In the genomic region with DNA sequence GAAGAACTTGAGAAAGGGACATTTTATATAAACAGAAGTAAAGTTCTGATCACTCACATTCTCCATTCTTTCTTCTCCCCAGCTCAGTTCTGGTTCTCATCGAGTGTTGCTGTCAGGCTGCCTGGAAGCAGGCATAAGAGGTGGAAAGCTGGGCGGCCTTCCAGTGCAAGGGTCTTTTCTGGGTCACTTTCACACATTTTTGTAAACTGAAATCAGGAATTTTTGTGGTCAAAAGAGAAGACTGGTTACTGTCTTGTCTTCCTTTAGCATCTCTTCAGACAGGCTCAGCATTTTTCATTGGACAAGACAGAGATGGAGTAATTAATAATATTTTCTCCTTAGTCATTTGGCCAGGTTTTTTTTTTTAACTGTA, we compare ENCODE assay signal across 10 cellular contexts.
DNase-seq lines count a peak whose midpoint lies in the region; ATAC-seq, FAIRE-seq and TF ChIP-seq lines count a peak whose summit lies in the region.
"Had no signal": no experiment of that assay in that cellular context is flagged by ENCODE, and none has a peak within 500 bp of the region (broad histone marks: within the 10 kb centered on the region; RNA-seq: fewer than 3 reads in every experiment).

No MANE protein-coding gene starts in this region.

- TF ChIP-seq POLR2A in lower leg skin (IDR thresholded peaks at IDR 0.05): no peak

- POLR2A ChIA-PET in HEK293 (lab: Yijun Ruan, JAX): no interaction called here

- H3K27ac ChIP-seq in HEK293 (ENCODE audit: extremely low read depth, low read depth, low read length): no peak overlapping the region
- H3K27ac ChIP-seq: vagina had no signal

- intact Hi-C loops in lower leg skin (cut with DNase I; ENCODE audit: low total_unique reads): loop anchor here (10.0 kb wide), 1 partner anchor 370 kb away; no protein-coding TSS in a partner anchor
- intact Hi-C loops in posterior vena cava (cut with DNase I): loop anchor here in 1 of 2 donors (5.0 kb wide), 1 partner anchor 368 kb away; no protein-coding TSS in a partner anchor

- H3K36me3 ChIP-seq in HEK293 (ENCODE audit: control insufficient read depth in 2 of 2, insufficient read depth in 1 of 2, low read length in 2 of 2): no peaks in the 10 kb centered on the region
- H3K36me3 ChIP-seq: vagina had no signal

- WGBS in lower leg skin, 2 donors: 34 to 47% methylated on average over 2 of the region's 2 CpGs

- DNase-seq in HTR-8/SVneo (ENCODE audit: insufficient read length, low spot score) (peak; percentile 43), mucosa of gallbladder (ENCODE audit: low spot score) (peak; percentile 55), NCI-H1092 (lab: John Stamatoyannopoulos, UW) (no peak), lower leg skin (ENCODE audit: low spot score in 2 of 2) (no peak), OCI-M2 (lab: John Stamatoyannopoulos, UW; ENCODE audit: unreplicated experiment) (no peak), posterior vena cava (ENCODE audit: low spot score) (no peak)

- H3K4me1 ChIP-seq in HEK293 (ENCODE audit: control insufficient read depth, insufficient read depth, low read length): peaks cover 2% of the 10 kb centered on the region; the same call in 1 of the 2 replicates
- H3K4me1 ChIP-seq: vagina had no signal

- peak; percentile 19 for ATAC-seq in GM18861 (IDR thresholded peaks at IDR 0.05; ENCODE audit: unreplicated experiment)

- no peaks in the 10 kb centered on the region for H3K9me3 ChIP-seq in HEK293 (ENCODE audit: control insufficient read depth, insufficient read depth, low read depth, low read length)
- H3K9me3 ChIP-seq: vagina had no signal

- CTCF ChIA-PET in HEK293 (lab: Yijun Ruan, JAX): interaction anchor here (1.1 kb wide), 1 partner anchor 372 kb away, joined by 3 read pairs; no protein-coding TSS in a partner anchor

- no peak for TF ChIP-seq CTCF in HEK293 (tag by site-specific recombination; IDR thresholded peaks at IDR 0.05)
- TF ChIP-seq CTCF in lower leg skin (IDR thresholded peaks at IDR 0.05): no peak

- no peak overlapping the region for H3K4me3 ChIP-seq in HEK293 (ENCODE audit: low read depth, low read length)
- no peak overlapping the region for H3K4me3 ChIP-seq in lower leg skin (ENCODE audit: low read depth, poor library complexity, severe bottlenecking)
- H3K4me3 ChIP-seq: vagina had no signal

- no peak for FAIRE-seq in HTR-8/SVneo (lab: Jason Lieb, UNC)
- FAIRE-seq: TTC549 had no signal

TF ChIP-seq in HEK293, 187 proteins besides CTCF, POLR2A, EP300 and RAD21:
- TF ChIP-seq ZNF624 (tag by site-specific recombination; IDR thresholded peaks at IDR 0.05): no peak
- TF ChIP-seq ZNF664 (tag by site-specific recombination; IDR thresholded peaks at IDR 0.05): no peak
- TF ChIP-seq, protein P1, sequence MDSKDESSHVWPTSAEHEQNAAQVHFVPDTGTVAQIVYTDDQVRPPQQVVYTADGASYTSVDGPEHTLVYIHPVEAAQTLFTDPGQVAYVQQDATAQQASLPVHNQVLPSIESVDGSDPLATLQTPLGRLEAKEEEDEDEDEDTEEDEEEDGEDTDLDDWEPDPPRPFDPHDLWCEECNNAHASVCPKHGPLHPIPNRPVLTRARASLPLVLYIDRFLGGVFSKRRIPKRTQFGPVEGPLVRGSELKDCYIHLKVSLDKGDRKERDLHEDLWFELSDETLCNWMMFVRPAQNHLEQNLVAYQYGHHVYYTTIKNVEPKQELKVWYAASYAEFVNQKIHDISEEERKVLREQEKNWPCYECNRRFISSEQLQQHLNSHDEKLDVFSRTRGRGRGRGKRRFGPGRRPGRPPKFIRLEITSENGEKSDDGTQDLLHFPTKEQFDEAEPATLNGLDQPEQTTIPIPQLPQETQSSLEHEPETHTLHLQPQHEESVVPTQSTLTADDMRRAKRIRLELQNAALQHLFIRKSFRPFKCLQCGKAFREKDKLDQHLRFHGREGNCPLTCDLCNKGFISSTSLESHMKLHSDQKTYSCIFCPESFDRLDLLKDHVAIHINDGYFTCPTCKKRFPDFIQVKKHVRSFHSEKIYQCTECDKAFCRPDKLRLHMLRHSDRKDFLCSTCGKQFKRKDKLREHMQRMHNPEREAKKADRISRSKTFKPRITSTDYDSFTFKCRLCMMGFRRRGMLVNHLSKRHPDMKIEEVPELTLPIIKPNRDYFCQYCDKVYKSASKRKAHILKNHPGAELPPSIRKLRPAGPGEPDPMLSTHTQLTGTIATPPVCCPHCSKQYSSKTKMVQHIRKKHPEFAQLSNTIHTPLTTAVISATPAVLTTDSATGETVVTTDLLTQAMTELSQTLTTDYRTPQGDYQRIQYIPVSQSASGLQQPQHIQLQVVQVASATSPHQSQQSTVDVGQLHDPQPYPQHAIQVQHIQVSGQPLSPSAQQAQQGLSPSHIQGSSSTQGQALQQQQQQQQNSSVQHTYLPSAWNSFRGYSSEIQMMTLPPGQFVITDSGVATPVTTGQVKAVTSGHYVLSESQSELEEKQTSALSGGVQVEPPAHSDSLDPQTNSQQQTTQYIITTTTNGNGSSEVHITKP (tag by site-specific recombination; IDR thresholded peaks at IDR 0.05): no peak
- no peak for TF ChIP-seq ZNF658 (tag by site-specific recombination; IDR thresholded peaks at IDR 0.05)
- TF ChIP-seq ZNF2 (tag by site-specific recombination; IDR thresholded peaks at IDR 0.05): no peak
- TF ChIP-seq ZBTB17 (tag by site-specific recombination; IDR thresholded peaks at IDR 0.05): peak; percentile 32
- 0 out of 2 replicates have a peak, but pooled peaks have one; percentile 17 for TF ChIP-seq ZEB2 (tag by site-specific recombination; IDR thresholded peaks at IDR 0.05)
- TF ChIP-seq ZNF138 (tag by site-specific recombination; IDR thresholded peaks at IDR 0.05; ENCODE audit: borderline replicate concordance): no peak
- TF ChIP-seq ZNF777 (tag by site-specific recombination; IDR thresholded peaks at IDR 0.05; ENCODE audit: borderline replicate concordance): no peak
- TF ChIP-seq ZNF629 (tag by site-specific recombination; IDR thresholded peaks at IDR 0.05): no peak
- TF ChIP-seq ZNF792 (tag by site-specific recombination; IDR thresholded peaks at IDR 0.05): no peak
- TF ChIP-seq ZNF558 (tag by site-specific recombination; IDR thresholded peaks at IDR 0.05): 0 out of 2 replicates have a peak, but pooled peaks have one; percentile 4
- TF ChIP-seq ZNF610 (tag by site-specific recombination; IDR thresholded peaks at IDR 0.05; ENCODE audit: borderline replicate concordance): no peak
- TF ChIP-seq ZNF223 (tag by site-specific recombination; IDR thresholded peaks at IDR 0.05): no peak
- TF ChIP-seq, protein P2, sequence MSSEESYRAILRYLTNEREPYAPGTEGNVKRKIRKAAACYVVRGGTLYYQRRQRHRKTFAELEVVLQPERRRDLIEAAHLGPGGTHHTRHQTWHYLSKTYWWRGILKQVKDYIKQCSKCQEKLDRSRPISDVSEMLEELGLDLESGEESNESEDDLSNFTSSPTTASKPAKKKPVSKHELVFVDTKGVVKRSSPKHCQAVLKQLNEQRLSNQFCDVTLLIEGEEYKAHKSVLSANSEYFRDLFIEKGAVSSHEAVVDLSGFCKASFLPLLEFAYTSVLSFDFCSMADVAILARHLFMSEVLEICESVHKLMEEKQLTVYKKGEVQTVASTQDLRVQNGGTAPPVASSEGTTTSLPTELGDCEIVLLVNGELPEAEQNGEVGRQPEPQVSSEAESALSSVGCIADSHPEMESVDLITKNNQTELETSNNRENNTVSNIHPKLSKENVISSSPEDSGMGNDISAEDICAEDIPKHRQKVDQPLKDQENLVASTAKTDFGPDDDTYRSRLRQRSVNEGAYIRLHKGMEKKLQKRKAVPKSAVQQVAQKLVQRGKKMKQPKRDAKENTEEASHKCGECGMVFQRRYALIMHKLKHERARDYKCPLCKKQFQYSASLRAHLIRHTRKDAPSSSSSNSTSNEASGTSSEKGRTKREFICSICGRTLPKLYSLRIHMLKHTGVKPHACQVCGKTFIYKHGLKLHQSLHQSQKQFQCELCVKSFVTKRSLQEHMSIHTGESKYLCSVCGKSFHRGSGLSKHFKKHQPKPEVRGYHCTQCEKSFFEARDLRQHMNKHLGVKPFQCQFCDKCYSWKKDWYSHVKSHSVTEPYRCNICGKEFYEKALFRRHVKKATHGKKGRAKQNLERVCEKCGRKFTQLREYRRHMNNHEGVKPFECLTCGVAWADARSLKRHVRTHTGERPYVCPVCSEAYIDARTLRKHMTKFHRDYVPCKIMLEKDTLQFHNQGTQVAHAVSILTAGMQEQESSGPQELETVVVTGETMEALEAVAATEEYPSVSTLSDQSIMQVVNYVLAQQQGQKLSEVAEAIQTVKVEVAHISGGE (tag by site-specific recombination; conservative IDR thresholded peaks at IDR 0.05; ENCODE audit: low read depth): no peak
- no peak for TF ChIP-seq ZNF157 (tag by site-specific recombination; IDR thresholded peaks at IDR 0.05)
- TF ChIP-seq, protein P3, sequence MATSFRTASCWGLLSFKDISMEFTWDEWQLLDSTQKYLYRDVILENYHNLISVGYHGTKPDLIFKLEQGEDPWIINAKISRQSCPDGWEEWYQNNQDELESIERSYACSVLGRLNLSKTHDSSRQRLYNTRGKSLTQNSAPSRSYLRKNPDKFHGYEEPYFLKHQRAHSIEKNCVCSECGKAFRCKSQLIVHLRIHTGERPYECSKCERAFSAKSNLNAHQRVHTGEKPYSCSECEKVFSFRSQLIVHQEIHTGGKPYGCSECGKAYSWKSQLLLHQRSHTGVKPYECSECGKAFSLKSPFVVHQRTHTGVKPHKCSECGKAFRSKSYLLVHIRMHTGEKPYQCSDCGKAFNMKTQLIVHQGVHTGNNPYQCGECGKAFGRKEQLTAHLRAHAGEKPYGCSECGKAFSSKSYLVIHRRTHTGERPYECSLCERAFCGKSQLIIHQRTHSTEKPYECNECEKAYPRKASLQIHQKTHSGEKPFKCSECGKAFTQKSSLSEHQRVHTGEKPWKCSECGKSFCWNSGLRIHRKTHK (tag by site-specific recombination; IDR thresholded peaks at IDR 0.05): no peak

Comparison
In these comparisons a context has a peak if more than half of its experiments do, and no peak if none do; other contexts are left out.
1. DNase-seq: peak in HTR-8/SVneo (single experiment) and mucosa of gallbladder (single experiment); none in NCI-H1092 (single experiment), lower leg skin (0 of 2), OCI-M2 (single experiment) and posterior vena cava (single experiment).